In the genomic region with DNA sequence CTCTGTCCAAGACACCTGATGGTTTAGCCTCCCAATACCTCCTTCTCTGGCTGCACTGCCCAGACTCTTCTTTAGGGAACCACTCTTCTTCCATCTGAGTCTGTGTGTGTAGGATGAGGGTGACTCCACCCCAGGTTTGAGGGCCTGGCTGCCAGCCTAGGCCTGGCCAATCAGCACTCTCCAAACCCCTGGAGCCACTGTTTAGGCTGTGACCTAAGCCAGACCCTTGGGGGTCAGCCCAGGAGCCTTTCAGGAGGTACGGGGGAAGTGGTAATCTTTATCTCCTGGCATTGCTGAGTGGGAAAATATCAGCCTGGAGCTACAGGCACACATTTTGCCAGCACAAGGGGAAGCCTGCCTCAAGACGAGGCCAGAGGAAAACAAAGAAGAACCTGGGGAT, we compare ENCODE assay signal across 3 cellular contexts.
TF ChIP-seq lines count a peak whose summit lies in the region.

No MANE protein-coding gene starts in this region.

TF ChIP-seq in A549, 52 proteins besides CTCF, POLR2A, EP300 and RAD21:
- TF ChIP-seq ZC3H11A (IDR thresholded peaks at IDR 0.05) (no peak), FOSL2 (IDR thresholded peaks at IDR 0.05) (no peak), FOSL2 (CRISPR knock-in tag; IDR thresholded peaks at IDR 0.05) (no peak), BHLHE40 (IDR thresholded peaks at IDR 0.05; ENCODE audit: low read depth, low read length) (no peak), SREBF2 (IDR thresholded peaks at IDR 0.05) (no peak), ZNF302 (CRISPR knock-in tag; IDR thresholded peaks at IDR 0.05) (no peak), ESRRA (IDR thresholded peaks at IDR 0.05; ENCODE audit: borderline replicate concordance, low read length) (no peak), GATA3 (IDR thresholded peaks at IDR 0.05; ENCODE audit: borderline replicate concordance) (no peak)

TF ChIP-seq in GM23338, 12 proteins besides CTCF, POLR2A, EP300 and RAD21 (continues in another document):
- TF ChIP-seq JUNB (IDR thresholded peaks at IDR 0.05; ENCODE audit: unreplicated experiment) (no peak), STAT1 (IDR thresholded peaks at IDR 0.05; ENCODE audit: unreplicated experiment) (no peak), ZNF114 (CRISPR knock-in tag; IDR thresholded peaks at IDR 0.05) (no peak), ZNF462 (CRISPR knock-in tag; IDR thresholded peaks at IDR 0.05) (no peak), CREB1 (CRISPR knock-in tag; IDR thresholded peaks at IDR 0.05; ENCODE audit: low read depth) (no peak), POLR2AphosphoS5 (IDR thresholded peaks at IDR 0.05; ENCODE audit: low read depth) (no peak), EZH2 (IDR thresholded peaks at IDR 0.05; ENCODE audit: low read depth, unreplicated experiment) (no peak), NANOG (IDR thresholded peaks at IDR 0.05; ENCODE audit: borderline replicate concordance) (no peak), EZH2phosphoT487 (IDR thresholded peaks at IDR 0.05; ENCODE audit: unreplicated experiment) (no peak)
- TF ChIP-seq, protein P1, sequence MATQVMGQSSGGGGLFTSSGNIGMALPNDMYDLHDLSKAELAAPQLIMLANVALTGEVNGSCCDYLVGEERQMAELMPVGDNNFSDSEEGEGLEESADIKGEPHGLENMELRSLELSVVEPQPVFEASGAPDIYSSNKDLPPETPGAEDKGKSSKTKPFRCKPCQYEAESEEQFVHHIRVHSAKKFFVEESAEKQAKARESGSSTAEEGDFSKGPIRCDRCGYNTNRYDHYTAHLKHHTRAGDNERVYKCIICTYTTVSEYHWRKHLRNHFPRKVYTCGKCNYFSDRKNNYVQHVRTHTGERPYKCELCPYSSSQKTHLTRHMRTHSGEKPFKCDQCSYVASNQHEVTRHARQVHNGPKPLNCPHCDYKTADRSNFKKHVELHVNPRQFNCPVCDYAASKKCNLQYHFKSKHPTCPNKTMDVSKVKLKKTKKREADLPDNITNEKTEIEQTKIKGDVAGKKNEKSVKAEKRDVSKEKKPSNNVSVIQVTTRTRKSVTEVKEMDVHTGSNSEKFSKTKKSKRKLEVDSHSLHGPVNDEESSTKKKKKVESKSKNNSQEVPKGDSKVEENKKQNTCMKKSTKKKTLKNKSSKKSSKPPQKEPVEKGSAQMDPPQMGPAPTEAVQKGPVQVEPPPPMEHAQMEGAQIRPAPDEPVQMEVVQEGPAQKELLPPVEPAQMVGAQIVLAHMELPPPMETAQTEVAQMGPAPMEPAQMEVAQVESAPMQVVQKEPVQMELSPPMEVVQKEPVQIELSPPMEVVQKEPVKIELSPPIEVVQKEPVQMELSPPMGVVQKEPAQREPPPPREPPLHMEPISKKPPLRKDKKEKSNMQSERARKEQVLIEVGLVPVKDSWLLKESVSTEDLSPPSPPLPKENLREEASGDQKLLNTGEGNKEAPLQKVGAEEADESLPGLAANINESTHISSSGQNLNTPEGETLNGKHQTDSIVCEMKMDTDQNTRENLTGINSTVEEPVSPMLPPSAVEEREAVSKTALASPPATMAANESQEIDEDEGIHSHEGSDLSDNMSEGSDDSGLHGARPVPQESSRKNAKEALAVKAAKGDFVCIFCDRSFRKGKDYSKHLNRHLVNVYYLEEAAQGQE (IDR thresholded peaks at IDR 0.05; ENCODE audit: unreplicated experiment), result no peak

TF ChIP-seq in HEK293T, 16 proteins besides CTCF, POLR2A, EP300 and RAD21:
- no peak for TF ChIP-seq ARNT (IDR thresholded peaks at IDR 0.05)
- TF ChIP-seq LEF1 (IDR thresholded peaks at IDR 0.05; ENCODE audit: borderline replicate concordance), result no peak
- no peak for TF ChIP-seq ELF4 (IDR thresholded peaks at IDR 0.05)
- TF ChIP-seq ZNF384 (IDR thresholded peaks at IDR 0.05), result no peak
- no peak for TF ChIP-seq SP1 (IDR thresholded peaks at IDR 0.05)
- no peak for TF ChIP-seq FOXM1 (IDR thresholded peaks at IDR 0.05; ENCODE audit: borderline replicate concordance)
- TF ChIP-seq FOXA1 (IDR thresholded peaks at IDR 0.05), result no peak
- TF ChIP-seq TARDBP (IDR thresholded peaks at IDR 0.05), result no peak
- TF ChIP-seq NFRKB (IDR thresholded peaks at IDR 0.05), result no peak
- no peak for TF ChIP-seq CTBP1 (IDR thresholded peaks at IDR 0.05; ENCODE audit: borderline replicate concordance)
- no peak for TF ChIP-seq HDGF (IDR thresholded peaks at IDR 0.05; ENCODE audit: borderline replicate concordance)
